11 cellular contexts compared by ENCODE assay signal in the genomic region with DNA sequence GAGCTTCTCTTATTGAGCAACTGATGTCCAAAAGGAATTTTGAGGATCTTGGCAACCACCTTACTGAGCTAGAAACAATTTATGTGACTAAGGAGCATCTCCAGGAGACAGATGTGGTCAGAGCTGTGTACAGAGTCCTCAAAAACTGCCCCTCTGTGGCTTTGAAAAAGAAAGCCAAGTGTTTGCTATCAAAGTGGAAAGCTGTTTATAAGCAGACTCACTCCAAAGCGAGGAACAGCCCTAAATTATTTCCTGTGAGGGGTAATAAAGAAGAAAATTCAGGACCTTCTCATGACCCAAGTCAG. TPM values are rescaled to one million over a fixed set of nuclear protein-coding genes. Genes with fewer than 3 reads are reported as not detected.
DNase-seq lines count a peak whose midpoint lies in the region; ATAC-seq and TF ChIP-seq lines count a peak whose summit lies in the region.
"Had no signal": no experiment of that assay in that cellular context is flagged by ENCODE, and none has a peak within 500 bp of the region (broad histone marks: within the 10 kb centered on the region; RNA-seq: fewer than 3 reads in every experiment).

No MANE protein-coding gene starts in this region.

- H3K79me2 ChIP-seq in trophoblast cell (ENCODE audit: control insufficient read depth, insufficient read depth, low read length, poor library complexity): no peaks in the 10 kb centered on the region

- no CpG with 5 or more reads among the region's 1 CpG for WGBS in trophoblast cell (ENCODE audit: extremely low coverage, insufficient coverage, insufficient read length)

- H2BK5ac ChIP-seq in trophoblast cell (ENCODE audit: low read depth, low read length, poor library complexity): peak overlapping the region; percentile 44

- no peak overlapping the region for H3K4me3 ChIP-seq in CD8-positive, alpha-beta T cell (ENCODE audit: low read depth, low read length)
- H3K4me3 ChIP-seq in endocrine pancreas (ENCODE audit: control insufficient read depth, insufficient read depth, low read length) (peak overlapping the region; percentile 62), trophoblast cell (ENCODE audit: low read depth, low read length) (no peak overlapping the region)
- H3K4me3 ChIP-seq: heart right ventricle had no signal

- H3K27ac ChIP-seq in CD8-positive, alpha-beta T cell (ENCODE audit: low read depth, low read length): no peak overlapping the region
- peak overlapping the region; percentile 48 for H3K27ac ChIP-seq in trophoblast cell (ENCODE audit: low read depth, low read length)

- no peaks in the 10 kb centered on the region for H3K9me3 Mint-ChIP-seq in CD8-positive, alpha-beta T cell
- H3K9me3 Mint-ChIP-seq in naive thymus-derived CD8-positive, alpha-beta T cell: no peaks in the 10 kb centered on the region
- H3K9me3 Mint-ChIP-seq: activated T-helper 1 cell treated with anti-CD3 and anti-CD28 coated beads, Interleukin-12 subunit alpha, Interleukin-12 subunit beta, Interleukin-2, Interleukin-4 antibody, amounts not matched to agents 30 ng/mL and 10 ng/mL and 1 ng/mL, durations not matched to agents 14 hours and 24 hours and 36 hours; IgD-negative memory B cell had no signal

- no peak overlapping the region for H4K12ac ChIP-seq in trophoblast cell (ENCODE audit: low read depth, low read length)

- CTCF ChIA-PET in CD8-positive, alpha-beta T cell (lab: Charles Lee): interaction anchor here (1.1 to 1.8 kb wide), 3 partner anchors 87 to 369 kb away, joined by 4 to 5 read pairs (median 4); no protein-coding TSS in a partner anchor

- no peak overlapping the region for H3K23ac ChIP-seq in trophoblast cell (ENCODE audit: low read length)

- no peaks in the 10 kb centered on the region for H3K27me3 ChIP-seq in CD8-positive, alpha-beta T cell (ENCODE audit: insufficient read depth, low read length)
- H3K27me3 ChIP-seq in endocrine pancreas (ENCODE audit: control insufficient read depth, insufficient read depth, low read length) (no peaks in the 10 kb centered on the region), trophoblast cell (ENCODE audit: insufficient read depth, low read length) (no peaks in the 10 kb centered on the region)

- POLR2A ChIA-PET in CD8-positive, alpha-beta T cell (lab: Charles Lee): interaction anchor here (1.2 to 1.4 kb wide), 2 partner anchors 72 to 363 kb away, joined by 4 to 7 read pairs; partner anchors contain the start of genes OFD1 and TRAPPC2
- POLR2A ChIA-PET in naive thymus-derived CD8-positive, alpha-beta T cell (lab: Charles Lee): no interaction called here

- peaks cover 52% of the 10 kb centered on the region for H3K36me3 Mint-ChIP-seq in CD8-positive, alpha-beta T cell
- peaks cover 2 to 60% (median 5%) of the 10 kb centered on the region in 3 donors for H3K36me3 Mint-ChIP-seq in naive thymus-derived CD8-positive, alpha-beta T cell

- no peak overlapping the region for H3K14ac ChIP-seq in trophoblast cell (ENCODE audit: low read length)

- intact Hi-C loops in CD8-positive, alpha-beta T cell (cut with DNase I, micrococcal nuclease): no loop called here

- no peak overlapping the region for H2BK120ac ChIP-seq in trophoblast cell (ENCODE audit: insufficient read depth, low read length, poor library complexity)

- no peaks in the 10 kb centered on the region for H3K9me3 ChIP-seq in CD8-positive, alpha-beta T cell (ENCODE audit: low read length)
- H3K9me3 ChIP-seq in endocrine pancreas (ENCODE audit: control insufficient read depth, low read length): no peaks in the 10 kb centered on the region
- no peaks in the 10 kb centered on the region for H3K9me3 ChIP-seq in trophoblast cell (ENCODE audit: insufficient read depth, low read depth, low read length)
- H3K9me3 ChIP-seq: heart right ventricle had no signal

- H3K4me1 Mint-ChIP-seq in CD8-positive, alpha-beta T cell (ENCODE audit: low read depth): peaks cover 15% of the 10 kb centered on the region
- peaks cover 3 to 10% (median 8%) of the 10 kb centered on the region in 4 donors for H3K4me1 Mint-ChIP-seq in naive thymus-derived CD8-positive, alpha-beta T cell

- no peak for TF ChIP-seq CTCF in CD8-positive, alpha-beta T cell (IDR thresholded peaks at IDR 0.05)

- no peaks in the 10 kb centered on the region for H3K27me3 Mint-ChIP-seq in CD8-positive, alpha-beta T cell (ENCODE audit: low read depth)
- H3K27me3 Mint-ChIP-seq in naive thymus-derived CD8-positive, alpha-beta T cell: no peaks in the 10 kb centered on the region
- H3K27me3 Mint-ChIP-seq: IgD-negative memory B cell had no signal

- no peak overlapping the region for H4K8ac ChIP-seq in trophoblast cell (ENCODE audit: low read depth, low read length)

- H3K18ac ChIP-seq in trophoblast cell (ENCODE audit: low read length): no peak overlapping the region

- no peak overlapping the region for H2BK12ac ChIP-seq in trophoblast cell (ENCODE audit: low read length)

- no peak overlapping the region for H4K91ac ChIP-seq in trophoblast cell (ENCODE audit: low read depth, low read length)

- H3K36me3 ChIP-seq in CD8-positive, alpha-beta T cell (ENCODE audit: insufficient read depth, low read length): peaks cover 3% of the 10 kb centered on the region
- H3K36me3 ChIP-seq in endocrine pancreas (ENCODE audit: control insufficient read depth, insufficient read depth, low read length) (no peaks in the 10 kb centered on the region), trophoblast cell (ENCODE audit: control insufficient read depth in 1 of 2, insufficient read depth in 2 of 2, low read length in 2 of 2) (no peaks in the 10 kb centered on the region)

- H2AK5ac ChIP-seq in trophoblast cell (ENCODE audit: low read length): no peak overlapping the region

- no peak for DNase-seq in CD8-positive, alpha-beta T cell
- peak; percentile 56 for DNase-seq in HCEC 1CT
- DNase-seq in trophoblast cell: peak in 1 of 2 donors; percentile 32
- no peak for DNase-seq in NCI-H345 treated with DMSO at 0.1 percent for 48 hours (lab: John Stamatoyannopoulos, UW; ENCODE audit: unreplicated experiment)
- DNase-seq in stimulated activated CD4-positive, alpha-beta T cell treated with anti-CD3 and anti-CD28 coated beads, Interleukin-2, amount 100 ng/mL, for 24 hours: no peak
- no peak for DNase-seq in naive thymus-derived CD8-positive, alpha-beta T cell
- no peak for DNase-seq in SHP77 treated with DMSO at 0.1 percent for 48 hours (lab: John Stamatoyannopoulos, UW)
- DNase-seq: heart right ventricle had no signal

- no peak overlapping the region for H3K4ac ChIP-seq in trophoblast cell (ENCODE audit: low read depth, low read length)

- H3K79me1 ChIP-seq in trophoblast cell (ENCODE audit: low read length): peaks cover 7% of the 10 kb centered on the region

- H3K27ac Mint-ChIP-seq in CD8-positive, alpha-beta T cell: peak overlapping the region; percentile 37
- peak overlapping the region in 2 of 10 donors; percentile 7 to 58 for H3K27ac Mint-ChIP-seq in naive thymus-derived CD8-positive, alpha-beta T cell
- H3K27ac Mint-ChIP-seq: activated T-helper 1 cell treated with anti-CD3 and anti-CD28 coated beads, Interleukin-12 subunit alpha, Interleukin-12 subunit beta, Interleukin-2, Interleukin-4 antibody, amounts not matched to agents 30 ng/mL and 10 ng/mL and 1 ng/mL, durations not matched to agents 14 hours and 24 hours and 36 hours had no signal

- H3K4me1 ChIP-seq in CD8-positive, alpha-beta T cell (ENCODE audit: insufficient read depth, low read length): no peaks in the 10 kb centered on the region
- no peaks in the 10 kb centered on the region for H3K4me1 ChIP-seq in endocrine pancreas (ENCODE audit: control insufficient read depth, insufficient read depth, low read length)
- peaks cover 0 to 4% of the 10 kb centered on the region in 2 experiments for H3K4me1 ChIP-seq in trophoblast cell (ENCODE audit: control insufficient read depth in 1 of 2, insufficient read depth in 2 of 2, low read length in 2 of 2)

- no peak overlapping the region for H2AFZ ChIP-seq in trophoblast cell (ENCODE audit: insufficient read depth, low read length, poor library complexity)

- H3K9ac ChIP-seq in endocrine pancreas (ENCODE audit: control insufficient read depth, insufficient read depth, low read length): no peak overlapping the region
- no peak overlapping the region for H3K9ac ChIP-seq in trophoblast cell (ENCODE audit: low read length)

- no peak overlapping the region for H3K4me3 Mint-ChIP-seq in CD8-positive, alpha-beta T cell
- H3K4me3 Mint-ChIP-seq in naive thymus-derived CD8-positive, alpha-beta T cell: no peak overlapping the region
- H3K4me3 Mint-ChIP-seq: activated T-helper 1 cell treated with anti-CD3 and anti-CD28 coated beads, Interleukin-12 subunit alpha, Interleukin-12 subunit beta, Interleukin-2, Interleukin-4 antibody, amounts not matched to agents 30 ng/mL and 10 ng/mL and 1 ng/mL, durations not matched to agents 14 hours and 24 hours and 36 hours had no signal

- no peak for ATAC-seq in CD8-positive, alpha-beta T cell
- ATAC-seq in naive thymus-derived CD8-positive, alpha-beta T cell: no peak

- H3K4me2 ChIP-seq in trophoblast cell (ENCODE audit: low read length): no peak overlapping the region

RNA-seq across cellular contexts. Expression of gene TCEANC, which starts 9.5 kb away (rescaled TPM):
- total RNA-seq in CD8-positive, alpha-beta T cell: 1 to 10 TPM; 8.2 to 9.5 TPM
- 1.7 and 1.8 TPM in 2 replicates for polyA plus RNA-seq in trophoblast cell (2013)
- total RNA-seq in naive thymus-derived CD8-positive, alpha-beta T cell: 10 to 100 TPM; 13.7 to 14.5 TPM
- 10 to 100 TPM in 1 of 3 donors, 1 to 10 TPM in 2; 6.2 to 11.5 (median 8.7) TPM for polyA plus RNA-seq in naive thymus-derived CD8-positive, alpha-beta T cell

RNA-seq across cellular contexts. Expression of gene RAB9A, which starts 26.4 kb away (rescaled TPM):
- total RNA-seq in CD8-positive, alpha-beta T cell: 10 to 100 TPM; 19.4 to 21.5 TPM
- 78.2 and 82.7 TPM in 2 replicates for polyA plus RNA-seq in trophoblast cell (2013)
- 10 to 100 TPM; 13.7 to 14.0 TPM for total RNA-seq in naive thymus-derived CD8-positive, alpha-beta T cell
- 10 to 100 TPM; 15.6 to 22.1 (median 17.3) TPM for polyA plus RNA-seq in naive thymus-derived CD8-positive, alpha-beta T cell
